Comparison of ENCODE assay signal across 16 cellular contexts in the genomic region with DNA sequence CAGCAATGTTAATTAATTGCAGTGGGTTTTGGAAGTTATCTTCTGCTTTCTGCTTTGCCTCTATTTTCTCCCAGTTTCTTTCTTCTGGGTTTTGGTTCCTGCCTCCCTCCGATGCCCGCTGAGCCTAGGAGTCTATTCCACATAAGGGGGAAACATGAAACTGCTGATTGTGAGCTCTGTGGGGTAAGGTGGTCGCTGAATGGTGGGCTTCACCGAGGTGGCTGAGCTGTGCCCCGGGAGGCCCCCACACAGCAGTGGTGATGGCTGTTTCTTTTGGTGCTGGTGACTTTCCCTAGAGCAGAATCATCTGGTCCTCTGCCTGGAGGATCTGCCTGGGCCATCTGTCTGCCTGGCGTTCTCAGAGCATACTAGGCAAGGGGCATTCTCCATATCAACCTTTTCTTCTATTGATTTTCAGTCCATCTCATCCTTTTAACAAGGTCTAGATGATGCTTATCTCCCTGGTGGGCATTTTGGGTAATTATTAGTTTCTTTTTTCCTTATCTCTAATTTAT.
DNase-seq lines count a peak whose midpoint lies in the region; ATAC-seq and TF ChIP-seq lines count a peak whose summit lies in the region.
"Had no signal": no experiment of that assay in that cellular context is flagged by ENCODE, and none has a peak within 500 bp of the region (broad histone marks: within the 10 kb centered on the region; RNA-seq: fewer than 3 reads in every experiment).

No MANE protein-coding gene starts in this region.

- no peak overlapping the region for H3K27ac ChIP-seq in suprapubic skin
- H3K27ac ChIP-seq: BLaER1 treated with 17β-estradiol and CSF1 and Interleukin-3, amounts not matched to agents 10 nM and 100 nM; GM23248 had no signal

- TF ChIP-seq EP300 in suprapubic skin (IDR thresholded peaks at IDR 0.05), result no peak

- ATAC-seq in HG02678 (IDR thresholded peaks at IDR 0.05; ENCODE audit: unreplicated experiment), result no peak

- H3K4me3 ChIP-seq in BE2C (ENCODE audit: low read depth, low read length) (no peak overlapping the region), suprapubic skin (no peak overlapping the region)
- H3K4me3 ChIP-seq: BLaER1 treated with 17β-estradiol and CSF1 and Interleukin-3, amounts not matched to agents 10 nM and 100 nM; GM23248; HAP-1 had no signal

- TF ChIP-seq POLR2A in suprapubic skin (IDR thresholded peaks at IDR 0.05), result no peak

- TF ChIP-seq CTCF in BE2C (IDR thresholded peaks at IDR 0.05; ENCODE audit: low read depth, low read length) (no peak), suprapubic skin (IDR thresholded peaks at IDR 0.05) (no peak)

- H3K4me1 ChIP-seq in BE2C, result no peaks in the 10 kb centered on the region; the same call in 1 of the 2 replicates
- no peaks in the 10 kb centered on the region for H3K4me1 ChIP-seq in suprapubic skin
- H3K4me1 ChIP-seq: HAP-1 had no signal

- DNase-seq in NCI-H1694 treated with DMSO at 0.1 percent for 48 hours (lab: John Stamatoyannopoulos, UW), result peak; percentile 12
- DNase-seq in NCI-H1694 (lab: John Stamatoyannopoulos, UW), result no peak
- peak; percentile 10 for DNase-seq in BE2C
- peak; percentile 35 for DNase-seq in NCI-H2227 (lab: John Stamatoyannopoulos, UW; ENCODE audit: unreplicated experiment)
- DNase-seq in cerebellar cortex (ENCODE audit: low spot score), result peak; percentile 83
- no peak for DNase-seq in activated effector memory CD4-positive, alpha-beta T cell treated with anti-CD3 and anti-CD28 coated beads, Interleukin-2, amount 50 U/mL, for 16 hours
- DNase-seq in suprapubic skin (ENCODE audit: low spot score in 2 of 2), result no peak
- DNase-seq: 8988T; AML-193; CD4-positive, CD25-positive, alpha-beta regulatory T cell; DMS79; GM23248; IMR-90 had no signal

- 76% methylated on average over 6 of the region's 6 CpGs for WGBS in suprapubic skin

- H3K9me3 ChIP-seq in BE2C (no peaks in the 10 kb centered on the region), suprapubic skin (no peaks in the 10 kb centered on the region)
- H3K9me3 ChIP-seq: HAP-1 had no signal

- H3K27me3 ChIP-seq in BE2C (no peaks in the 10 kb centered on the region), suprapubic skin (no peaks in the 10 kb centered on the region)
- H3K27me3 ChIP-seq: BLaER1 treated with 17β-estradiol and CSF1 and Interleukin-3, amounts not matched to agents 10 nM and 100 nM had no signal

- H3K36me3 ChIP-seq in BE2C (no peaks in the 10 kb centered on the region), suprapubic skin (no peaks in the 10 kb centered on the region)
- H3K36me3 ChIP-seq: BLaER1 treated with 17β-estradiol and CSF1 and Interleukin-3, amounts not matched to agents 10 nM and 100 nM; HAP-1 had no signal

Comparison
In these comparisons a context has a peak if more than half of its experiments do, and no peak if none do; other contexts are left out.
1. DNase-seq: peak in NCI-H1694 treated with DMSO at 0.1 percent for 48 hours (single experiment), BE2C (single experiment), NCI-H2227 (single experiment) and cerebellar cortex (single experiment); none in NCI-H1694 (single experiment), activated effector memory CD4-positive, alpha-beta T cell treated with anti-CD3 and anti-CD28 coated beads, Interleukin-2, amount 50 U/mL, for 16 hours (single experiment) and suprapubic skin (0 of 2).